In genomic region chr15:89111961-89112340, GRCh38 we compare ENCODE assay signal across 13 cellular contexts. TPM values are rescaled to one million over a fixed set of nuclear protein-coding genes. Genes with fewer than 3 reads are reported as not detected.
DNase-seq lines count a peak whose midpoint lies in the region; ATAC-seq, FAIRE-seq and TF ChIP-seq lines count a peak whose summit lies in the region.
"Had no signal": no experiment of that assay in that cellular context is flagged by ENCODE, and none has a peak within 500 bp of the region (broad histone marks: within the 10 kb centered on the region; RNA-seq: fewer than 3 reads in every experiment).

No MANE protein-coding gene starts in this region.

- peak overlapping the region; percentile 95 for H3K27ac ChIP-seq in left ventricle myocardium inferior (replicated peaks)
- H3K27ac ChIP-seq in epithelial cell of prostate = peak overlapping the region; percentile 23
- H3K27ac ChIP-seq in pancreas = peak overlapping the region; percentile 28 to 94 (median 60)

- WGBS in pancreas, 2 donors = 48 to 79% methylated on average over 4 of the region's 4 CpGs

- H3K27me3 ChIP-seq in left ventricle myocardium inferior (ENCODE audit: low read depth) (no peaks in the 10 kb centered on the region), pancreas (no peaks in the 10 kb centered on the region)

- H3K36me3 ChIP-seq in left ventricle myocardium inferior (peaks cover 20% of the 10 kb centered on the region), pancreas (peaks cover 0 to 6% (median 0%) of the 10 kb centered on the region in 3 donors)

- H3K9me3 ChIP-seq in left ventricle myocardium inferior (replicated peaks) (no peaks in the 10 kb centered on the region), pancreas (no peaks in the 10 kb centered on the region)

- H3K4me3 ChIP-seq in left ventricle myocardium inferior (no peak overlapping the region), pancreas (no peak overlapping the region)

- CTCF ChIA-PET in HEK293T (lab: Yijun Ruan, JAX) = interaction anchor here (0.6 to 0.9 kb wide), 3 partner anchors 11 to 650 kb away, joined by 3 to 5 read pairs (median 3); no protein-coding TSS in a partner anchor

- POLR2A ChIA-PET in HEK293T (lab: Yijun Ruan, JAX) = interaction anchor here (2.4 kb wide), 1 partner anchor 23 kb away, joined by 12 read pairs; the partner anchor contains the start of gene ABHD2

- FAIRE-seq in pancreas (lab: Jason Lieb, UNC) = no peak

- peaks cover 99% of the 10 kb centered on the region for H3K4me1 ChIP-seq in left ventricle myocardium inferior
- peaks cover 50 to 65% (median 58%) of the 10 kb centered on the region in 3 donors for H3K4me1 ChIP-seq in pancreas

- TF ChIP-seq CTCF in left ventricle myocardium inferior (IDR thresholded peaks at IDR 0.05; ENCODE audit: borderline replicate concordance) (no peak), pancreas (IDR thresholded peaks at IDR 0.05) (no peak)

- DNase-seq in left ventricle myocardium inferior = no peak
- no peak for DNase-seq in Right ventricle myocardium inferior (ENCODE audit: missing footprints)
- DNase-seq in epithelial cell of prostate (ENCODE audit: low read depth, low spot score) = no peak
- no peak for DNase-seq in pancreas
- DNase-seq in HEK293T (ENCODE audit: extremely low spot score) = no peak
- no peak for DNase-seq in UCSD-AML1 (lab: John Stamatoyannopoulos, UW; ENCODE audit: unreplicated experiment)
- no peak for DNase-seq in D341Med (ENCODE audit: low spot score)
- DNase-seq: activated B cell treated with CpG ODN at 0.5 μM for 24 hours; activated T-cell treated with anti-CD3 and anti-CD28 coated beads, Interleukin-2, amount 50 U/mL, for 72 hours; NCI-H1048; NCI-H524; stimulated activated CD4-positive, alpha-beta T cell treated with anti-CD3 and anti-CD28 coated beads, Interleukin-4, amount 100 ng/mL, for 24 hours had no signal

- intact Hi-C loops in left ventricle myocardium inferior (cut with micrococcal nuclease) = no loop called here
- intact Hi-C loops in Right ventricle myocardium inferior (cut with DNase I) = loop anchor here (2.0 kb wide), 1 partner anchor 15 kb away; no protein-coding TSS in a partner anchor
- intact Hi-C loops in pancreas (cut with DNase I) = no loop called here

- no peak for ATAC-seq in Right ventricle myocardium inferior
- ATAC-seq in pancreas = peak in 2 of 4 donors; percentile 1 to 2
- ATAC-seq in GM18870 (IDR thresholded peaks at IDR 0.05; ENCODE audit: unreplicated experiment) = no peak

TF ChIP-seq in HEK293T, 16 proteins besides CTCF, POLR2A, EP300 and RAD21:
- TF ChIP-seq SP1 (IDR thresholded peaks at IDR 0.05) (no peak), PKNOX1 (IDR thresholded peaks at IDR 0.05) (no peak), HDGF (IDR thresholded peaks at IDR 0.05; ENCODE audit: borderline replicate concordance) (no peak), L3MBTL2 (conservative IDR thresholded peaks at IDR 0.05) (no peak), FOXA1 (IDR thresholded peaks at IDR 0.05) (no peak), NFRKB (IDR thresholded peaks at IDR 0.05) (no peak)
TF ChIP-seq in HEK293T: peak in this region for 0.

RNA-seq across cellular contexts. Expression of gene ABHD2, which starts 23.7 kb away (rescaled TPM):
- total RNA-seq in left ventricle myocardium inferior (68.2 TPM), Right ventricle myocardium inferior (69.9 TPM), pancreas (100 to 1,000 TPM; 104 to 151 (median 132) TPM)
- 10 to 100 TPM in 1 of 2 donors, 1 to 10 TPM in 1; 7.9 to 16.2 TPM for polyA plus RNA-seq in pancreas

Comparison
In these comparisons a context has a peak if more than half of its experiments do, and no peak if none do; other contexts are left out.
1. H3K27ac ChIP-seq: peak in every context shown above with its lines; median percentile 95 in left ventricle myocardium inferior; 60 in pancreas; 23 in epithelial cell of prostate.